In the genomic region with DNA sequence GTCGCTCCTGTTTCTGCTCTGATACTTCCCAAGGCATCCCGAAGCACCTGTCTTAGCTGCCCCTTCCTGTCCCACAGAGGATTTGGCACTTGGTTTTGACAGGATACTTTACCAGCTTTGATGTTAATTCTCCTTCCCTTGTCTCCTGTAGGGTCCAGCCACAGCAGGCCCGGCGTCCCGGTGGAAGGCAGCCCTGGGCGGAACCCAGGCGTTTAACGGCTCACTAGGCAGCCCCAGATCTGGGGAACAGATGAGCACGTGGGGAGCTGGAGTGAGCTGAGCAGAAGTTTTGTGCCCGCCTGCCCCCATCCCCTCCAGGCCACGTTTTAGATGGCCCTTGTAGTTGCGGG, we compare ENCODE assay signal across 12 cellular contexts. TPM values are rescaled to one million over a fixed set of nuclear protein-coding genes. Genes with fewer than 3 reads are reported as not detected.
DNase-seq lines count a peak whose midpoint lies in the region; ATAC-seq, FAIRE-seq and TF ChIP-seq lines count a peak whose summit lies in the region.
"Had no signal": no experiment of that assay in that cellular context is flagged by ENCODE, and none has a peak within 500 bp of the region (broad histone marks: within the 10 kb centered on the region; RNA-seq: fewer than 3 reads in every experiment).

No MANE protein-coding gene starts in this region.

- 76 to 77% methylated on average over 2 to 12 of the region's 12 CpGs for WGBS in endodermal cell (ENCODE audit: insufficient coverage in 1 of 2, insufficient read length in 1 of 2), 2 experiments

- no peak for FAIRE-seq in urothelium cell line (lab: Jason Lieb, UNC)

- H3K27ac Mint-ChIP-seq in endodermal cell: peak overlapping the region; percentile 97
- peak overlapping the region; percentile 97 for H3K27ac Mint-ChIP-seq in neural crest cell (ENCODE audit: unreplicated experiment)
- peak overlapping the region; percentile 97 for H3K27ac Mint-ChIP-seq in type B pancreatic cell
- peak overlapping the region in 3 of 7 donors; percentile 26 to 57 (median 49) for H3K27ac Mint-ChIP-seq in CD14-positive monocyte
- H3K27ac Mint-ChIP-seq: dendritic cell treated with granulocyte-macrophage colony-stimulating factor and Interleukin-4, amounts not matched to agents 40 ng/mL and 50 ng/mL, for 4 days; T-helper 1 cell treated with Interleukin-12 subunit alpha and Interleukin-12 subunit beta and Interleukin-4 antibody, amounts not matched to agents 30 μg/mL and 1 μg/mL, for 36 hours had no signal

- H3K36me3 ChIP-seq in left ventricle myocardium inferior: peaks cover 72% of the 10 kb centered on the region
- peaks cover 62% of the 10 kb centered on the region for H3K36me3 ChIP-seq in endodermal cell (ENCODE audit: control insufficient read depth, insufficient read depth, low read length)

- peaks cover 22% of the 10 kb centered on the region for H3K4me1 ChIP-seq in left ventricle myocardium inferior
- peaks cover 13% of the 10 kb centered on the region for H3K4me1 ChIP-seq in endodermal cell (ENCODE audit: control insufficient read depth, insufficient read depth, low read length)

- H3K4me3 Mint-ChIP-seq in endodermal cell (no peak overlapping the region), neural crest cell (no peak overlapping the region), type B pancreatic cell (no peak overlapping the region), CD14-positive monocyte (no peak overlapping the region)
- H3K4me3 Mint-ChIP-seq: dendritic cell treated with granulocyte-macrophage colony-stimulating factor and Interleukin-4, amounts not matched to agents 40 ng/mL and 50 ng/mL, for 4 days; T-helper 1 cell treated with Interleukin-12 subunit alpha and Interleukin-12 subunit beta and Interleukin-4 antibody, amounts not matched to agents 30 μg/mL and 1 μg/mL, for 36 hours had no signal

- H3K9me3 Mint-ChIP-seq in endodermal cell: no peaks in the 10 kb centered on the region
- no peaks in the 10 kb centered on the region for H3K9me3 Mint-ChIP-seq in neural crest cell
- no peaks in the 10 kb centered on the region for H3K9me3 Mint-ChIP-seq in type B pancreatic cell
- no peaks in the 10 kb centered on the region for H3K9me3 Mint-ChIP-seq in CD14-positive monocyte
- H3K9me3 Mint-ChIP-seq: dendritic cell treated with granulocyte-macrophage colony-stimulating factor and Interleukin-4, amounts not matched to agents 40 ng/mL and 50 ng/mL, for 4 days; T-helper 1 cell treated with Interleukin-12 subunit alpha and Interleukin-12 subunit beta and Interleukin-4 antibody, amounts not matched to agents 30 μg/mL and 1 μg/mL, for 36 hours had no signal

- H3K9me3 ChIP-seq in left ventricle myocardium inferior (replicated peaks): no peaks in the 10 kb centered on the region
- no peaks in the 10 kb centered on the region for H3K9me3 ChIP-seq in endodermal cell (ENCODE audit: control insufficient read depth, low read length)
- H3K9me3 ChIP-seq: HAP-1 had no signal

- DNase-seq in left ventricle myocardium inferior: no peak
- DNase-seq in Right ventricle myocardium superior: no peak
- DNase-seq in endodermal cell: no peak
- no peak for DNase-seq in neural crest cell (ENCODE audit: low read depth, low spot score)
- DNase-seq in type B pancreatic cell (ENCODE audit: extremely low spot score, unreplicated experiment): no peak
- no peak for DNase-seq in T-helper 2 cell
- DNase-seq in CD14-positive monocyte (ENCODE audit: low spot score): no peak
- DNase-seq in urothelium cell line (ENCODE audit: low spot score): no peak
- DNase-seq: activated CD4-positive, alpha-beta T cell treated with anti-CD3 and anti-CD28 coated beads for 1 hour had no signal

- H3K27ac ChIP-seq in left ventricle myocardium inferior (replicated peaks): peak overlapping the region; percentile 67
- H3K27ac ChIP-seq in endodermal cell (ENCODE audit: low read depth, low read length): peak overlapping the region; percentile 95

- H3K36me3 Mint-ChIP-seq in endodermal cell (ENCODE audit: low read depth) (peaks cover 74% of the 10 kb centered on the region), neural crest cell (ENCODE audit: low read depth) (peaks cover 6% of the 10 kb centered on the region), type B pancreatic cell (peaks cover 18% of the 10 kb centered on the region), CD14-positive monocyte (peaks cover 74 to 86% of the 10 kb centered on the region in 2 donors)

- H3K27me3 ChIP-seq in left ventricle myocardium inferior (ENCODE audit: low read depth): no peaks in the 10 kb centered on the region
- no peaks in the 10 kb centered on the region for H3K27me3 ChIP-seq in endodermal cell (ENCODE audit: control insufficient read depth, insufficient read depth, low read length, poor library complexity, severe bottlenecking)

- intact Hi-C loops in left ventricle myocardium inferior (cut with micrococcal nuclease): no loop called here
- intact Hi-C loops in Right ventricle myocardium superior (cut with DNase I): no loop called here
- intact Hi-C loops in CD14-positive monocyte (cut with micrococcal nuclease): no loop called here

- H3K27me3 Mint-ChIP-seq in endodermal cell (ENCODE audit: insufficient read depth) (no peaks in the 10 kb centered on the region), neural crest cell (ENCODE audit: low read depth) (no peaks in the 10 kb centered on the region), type B pancreatic cell (no peaks in the 10 kb centered on the region), CD14-positive monocyte (ENCODE audit: low read depth in 3 of 3) (peaks cover 0 to 2% (median 1%) of the 10 kb centered on the region in 3 donors)
- H3K27me3 Mint-ChIP-seq: dendritic cell treated with granulocyte-macrophage colony-stimulating factor and Interleukin-4, amounts not matched to agents 40 ng/mL and 50 ng/mL, for 4 days had no signal

- H3K4me3 ChIP-seq in left ventricle myocardium inferior: no peak overlapping the region
- H3K4me3 ChIP-seq in endodermal cell (ENCODE audit: low read length): no peak overlapping the region
- H3K4me3 ChIP-seq: HAP-1 had no signal

- H3K4me1 Mint-ChIP-seq in endodermal cell (peaks cover 6% of the 10 kb centered on the region), neural crest cell (peaks cover 16% of the 10 kb centered on the region), type B pancreatic cell (ENCODE audit: unreplicated experiment) (peaks cover 27% of the 10 kb centered on the region), CD14-positive monocyte (no peaks in the 10 kb centered on the region)

- no peak overlapping the region for H3K9ac ChIP-seq in endodermal cell (ENCODE audit: extremely low read depth, low read length, poor library complexity, severe bottlenecking)

- TF ChIP-seq CTCF in left ventricle myocardium inferior (IDR thresholded peaks at IDR 0.05; ENCODE audit: borderline replicate concordance) (no peak), endodermal cell (conservative IDR thresholded peaks at IDR 0.05) (no peak), neural crest cell (conservative IDR thresholded peaks at IDR 0.05) (no peak), type B pancreatic cell (conservative IDR thresholded peaks at IDR 0.05) (no peak), CD14-positive monocyte (IDR thresholded peaks at IDR 0.05) (no peak)

- ATAC-seq in Right ventricle myocardium superior (ENCODE audit: poor library complexity): no peak

RNA-seq across cellular contexts. Expression of a gene that starts 11.4 kb away (rescaled TPM):
- total RNA-seq in left ventricle myocardium inferior (14.4 TPM), Right ventricle myocardium superior (10.6 TPM), endodermal cell (1 to 10 TPM; 2.6 to 3.6 TPM), neural crest cell (9.3 and 11.4 TPM in 2 replicates), type B pancreatic cell (ENCODE audit: low replicate concordance) (6.1 and 8.1 TPM in 2 replicates)
- polyA plus RNA-seq in endodermal cell (2013, experiment 1 of 2): 3.5 TPM
- 2.6 TPM for polyA plus RNA-seq in endodermal cell (2013, experiment 2 of 2)
- not detected for polyA plus RNA-seq in CD14-positive monocyte

RNA-seq across cellular contexts. Expression of a gene that starts 16.3 kb away (rescaled TPM):
- total RNA-seq in left ventricle myocardium inferior (11.1 TPM), Right ventricle myocardium superior (13.5 TPM), endodermal cell (10 to 100 TPM; 33.1 to 34.8 TPM), neural crest cell (32.6 and 33.9 TPM in 2 replicates), type B pancreatic cell (ENCODE audit: low replicate concordance) (28.3 and 30.8 TPM in 2 replicates)
- polyA plus RNA-seq in endodermal cell (2013, experiment 1 of 2): 16.5 TPM
- polyA plus RNA-seq in endodermal cell (2013, experiment 2 of 2): 14.9 TPM
- polyA plus RNA-seq in CD14-positive monocyte: 1 to 10 TPM; 1.2 to 4.9 TPM

RNA-seq across cellular contexts. Expression of a gene that starts 25.4 kb away (rescaled TPM):
- total RNA-seq in left ventricle myocardium inferior: 14.3 TPM
- 14.6 TPM for total RNA-seq in Right ventricle myocardium superior
- 10 to 100 TPM; 14.6 to 16.7 TPM for total RNA-seq in endodermal cell
- polyA plus RNA-seq in endodermal cell (2013, experiment 1 of 2): 13.0 TPM
- 14.1 TPM for polyA plus RNA-seq in endodermal cell (2013, experiment 2 of 2)
- 23.4 and 25.8 TPM in 2 replicates for total RNA-seq in neural crest cell
- 16.6 and 17.7 TPM in 2 replicates for total RNA-seq in type B pancreatic cell (ENCODE audit: low replicate concordance)
- polyA plus RNA-seq in CD14-positive monocyte: 1 to 10 TPM; 9.0 to 9.7 TPM

RNA-seq across cellular contexts. Expression of a gene that starts 37.5 kb away (rescaled TPM):
- total RNA-seq in left ventricle myocardium inferior: 16.6 TPM
- 18.2 TPM for total RNA-seq in Right ventricle myocardium superior
- 10 to 100 TPM; 82.5 to 92.1 TPM for total RNA-seq in endodermal cell
- polyA plus RNA-seq in endodermal cell (2013, experiment 1 of 2): 76.4 TPM
- 67.9 TPM for polyA plus RNA-seq in endodermal cell (2013, experiment 2 of 2)
- total RNA-seq in neural crest cell: 102 and 103 TPM in 2 replicates
- total RNA-seq in type B pancreatic cell (ENCODE audit: low replicate concordance): 45.5 and 58.1 TPM in 2 replicates
- polyA plus RNA-seq in CD14-positive monocyte: under 1 TPM; 0.08 to 0.21 TPM
